In the genomic region with DNA sequence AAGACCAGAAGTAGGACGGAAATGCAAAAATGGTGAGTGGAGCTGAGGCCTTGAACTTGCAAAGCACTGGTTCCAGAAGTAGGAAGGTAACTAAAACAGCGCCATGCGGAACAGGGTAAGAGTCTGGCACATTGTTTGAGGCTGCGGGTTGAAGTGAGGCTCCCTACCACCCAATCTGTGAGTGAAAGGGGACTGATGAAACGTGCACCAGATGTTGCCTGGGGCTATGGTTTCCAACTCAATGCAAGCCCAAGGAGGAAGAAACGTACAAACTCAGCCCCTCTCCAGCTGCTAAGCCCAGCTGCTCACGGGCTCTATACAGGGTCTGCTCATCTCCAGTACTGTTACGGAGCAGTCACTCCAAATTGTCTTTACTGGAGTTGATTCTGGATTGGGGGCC, we compare ENCODE assay signal across 16 cellular contexts.
DNase-seq lines count a peak whose midpoint lies in the region; ATAC-seq and TF ChIP-seq lines count a peak whose summit lies in the region.
"Had no signal": no experiment of that assay in that cellular context is flagged by ENCODE, and none has a peak within 500 bp of the region (broad histone marks: within the 10 kb centered on the region; RNA-seq: fewer than 3 reads in every experiment).

No MANE protein-coding gene starts in this region.

- DNase-seq in NCI-H1694 (lab: John Stamatoyannopoulos, UW) = peak; percentile 40
- peak; percentile 30 for DNase-seq in RPMI7951 (ENCODE audit: low read depth)
- DNase-seq in esophagus muscularis mucosa (ENCODE audit: extremely low spot score) = peak; percentile 72
- DNase-seq in kidney glomerular epithelial cell (lab: John Stamatoyannopoulos, UW) = no peak
- DNase-seq in activated CD8-positive, alpha-beta T cell treated with anti-CD3 and anti-CD28 coated beads for 36 hours = no peak
- no peak for DNase-seq in SK-N-DZ (ENCODE audit: low spot score)
- DNase-seq: C1 segment of cervical spinal cord; Calu3; CD4-positive, alpha-beta memory T cell; COR-L47; DMS53; DMS79 treated with DMSO at 0.1 percent for 48 hours; GM23248; H9 had no signal

- no peaks in the 10 kb centered on the region for H3K9me3 Mint-ChIP-seq in activated CD8-positive, alpha-beta T cell treated with anti-CD3 and anti-CD28 coated beads for 36 hours
- H3K9me3 Mint-ChIP-seq: CD4-positive, alpha-beta memory T cell; H9 had no signal

- H3K36me3 Mint-ChIP-seq in activated CD8-positive, alpha-beta T cell treated with anti-CD3 and anti-CD28 coated beads for 36 hours (ENCODE audit: low read depth) = no peaks in the 10 kb centered on the region
- H3K36me3 Mint-ChIP-seq: CD4-positive, alpha-beta memory T cell had no signal

- no peak overlapping the region for H3K27ac ChIP-seq in esophagus muscularis mucosa (replicated peaks in 1 of 4)
- H3K27ac ChIP-seq: GM23248 had no signal

- POLR2A ChIA-PET in activated CD8-positive, alpha-beta T cell treated with anti-CD3 and anti-CD28 coated beads for 36 hours (lab: Charles Lee) = no interaction called here

- TF ChIP-seq CTCF in esophagus muscularis mucosa (IDR thresholded peaks at IDR 0.05) = no peak
- TF ChIP-seq CTCF in activated CD8-positive, alpha-beta T cell treated with anti-CD3 and anti-CD28 coated beads for 36 hours (IDR thresholded peaks at IDR 0.05) = no peak

- no peaks in the 10 kb centered on the region for H3K4me1 Mint-ChIP-seq in activated CD8-positive, alpha-beta T cell treated with anti-CD3 and anti-CD28 coated beads for 36 hours (ENCODE audit: low read depth)
- H3K4me1 Mint-ChIP-seq: CD4-positive, alpha-beta memory T cell had no signal

- TF ChIP-seq EP300 in esophagus muscularis mucosa (IDR thresholded peaks at IDR 0.05) = no peak

- WGBS in esophagus muscularis mucosa = 90% methylated on average over 8 of the region's 8 CpGs

- no peak for TF ChIP-seq POLR2A in esophagus muscularis mucosa (IDR thresholded peaks at IDR 0.05; ENCODE audit: low read depth)

- H3K27me3 Mint-ChIP-seq in activated CD8-positive, alpha-beta T cell treated with anti-CD3 and anti-CD28 coated beads for 36 hours = peaks cover 2% of the 10 kb centered on the region

- intact Hi-C loops in esophagus muscularis mucosa (cut with DNase I) = no loop called here
- intact Hi-C loops in activated CD8-positive, alpha-beta T cell treated with anti-CD3 and anti-CD28 coated beads for 36 hours (cut with micrococcal nuclease) = no loop called here

- no peak overlapping the region for H3K27ac Mint-ChIP-seq in activated CD8-positive, alpha-beta T cell treated with anti-CD3 and anti-CD28 coated beads for 36 hours
- H3K27ac Mint-ChIP-seq: CD4-positive, alpha-beta memory T cell; H9 had no signal

- no peaks in the 10 kb centered on the region for H3K9me3 ChIP-seq in esophagus muscularis mucosa

- peaks cover 0 to 33% (median 25%) of the 10 kb centered on the region in 4 donors for H3K4me1 ChIP-seq in esophagus muscularis mucosa

- H3K4me3 ChIP-seq in esophagus muscularis mucosa = no peak overlapping the region
- H3K4me3 ChIP-seq: GM12878, GM23248 had no signal

- H3K4me3 Mint-ChIP-seq in activated CD8-positive, alpha-beta T cell treated with anti-CD3 and anti-CD28 coated beads for 36 hours = no peak overlapping the region
- H3K4me3 Mint-ChIP-seq: CD4-positive, alpha-beta memory T cell; H9 had no signal

- H3K36me3 ChIP-seq in esophagus muscularis mucosa = no peaks in the 10 kb centered on the region

- ATAC-seq in activated CD8-positive, alpha-beta T cell treated with anti-CD3 and anti-CD28 coated beads for 36 hours = no peak
- ATAC-seq: GM12878, HCT116 had no signal

- CTCF ChIA-PET in activated CD8-positive, alpha-beta T cell treated with anti-CD3 and anti-CD28 coated beads for 36 hours (lab: Charles Lee) = no interaction called here

- no peaks in the 10 kb centered on the region for H3K27me3 ChIP-seq in esophagus muscularis mucosa

Comparison
In these comparisons a context has a peak if more than half of its experiments do, and no peak if none do; other contexts are left out.
1. DNase-seq: peak in NCI-H1694 (single experiment), RPMI7951 (single experiment) and esophagus muscularis mucosa (single experiment); none in kidney glomerular epithelial cell (single experiment), activated CD8-positive, alpha-beta T cell treated with anti-CD3 and anti-CD28 coated beads for 36 hours (single experiment) and SK-N-DZ (single experiment).